3 cellular contexts compared by ENCODE assay signal in the genomic region with DNA sequence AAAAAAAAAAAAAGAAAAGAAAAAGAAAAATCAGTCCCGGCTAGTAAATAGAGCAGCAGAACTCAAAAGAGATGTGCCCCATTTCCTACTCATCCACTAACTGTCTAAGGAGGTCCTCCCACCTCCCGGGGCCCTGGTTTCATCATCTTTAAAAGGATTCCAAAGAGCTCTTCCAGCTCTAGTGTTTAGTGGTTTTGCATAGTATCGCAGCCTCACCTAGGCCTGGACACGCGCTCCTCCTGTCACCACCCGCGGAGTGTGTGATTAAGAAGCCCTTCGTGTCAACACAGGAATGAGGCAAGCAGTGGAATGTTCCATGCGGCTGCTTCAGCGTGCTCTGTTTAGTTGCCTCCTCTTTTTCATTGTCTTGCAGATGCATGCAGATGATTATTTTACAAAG.
TF ChIP-seq lines count a peak whose summit lies in the region.

No MANE protein-coding gene starts in this region.

TF ChIP-seq in HepG2, 621 proteins besides CTCF, POLR2A, EP300 and RAD21 (continues in another document):
- TF ChIP-seq SMARCE1 (IDR thresholded peaks at IDR 0.05; ENCODE audit: borderline replicate concordance) (no peak), ZNF572 (CRISPR knock-in tag; IDR thresholded peaks at IDR 0.05) (no peak), AGO2 (optimal IDR thresholded peaks at IDR 0.05; ENCODE audit: low read depth, low read length) (no peak), SRSF1 (optimal IDR thresholded peaks at IDR 0.05; ENCODE audit: low read depth, low read length) (no peak), ESRRA (CRISPR knock-in tag; IDR thresholded peaks at IDR 0.05; ENCODE audit: low read depth) (no peak), NFIB (CRISPR knock-in tag; IDR thresholded peaks at IDR 0.05; ENCODE audit: borderline replicate concordance) (no peak), PATZ1 (CRISPR knock-in tag; IDR thresholded peaks at IDR 0.05) (no peak), NAIF1 (CRISPR knock-in tag; IDR thresholded peaks at IDR 0.05; ENCODE audit: borderline replicate concordance) (no peak), ZNF234 (CRISPR knock-in tag; conservative IDR thresholded peaks at IDR 0.05) (no peak), MXI1 (IDR thresholded peaks at IDR 0.05; ENCODE audit: borderline replicate concordance, low read depth, low read length) (no peak)
- TF ChIP-seq, protein P1, sequence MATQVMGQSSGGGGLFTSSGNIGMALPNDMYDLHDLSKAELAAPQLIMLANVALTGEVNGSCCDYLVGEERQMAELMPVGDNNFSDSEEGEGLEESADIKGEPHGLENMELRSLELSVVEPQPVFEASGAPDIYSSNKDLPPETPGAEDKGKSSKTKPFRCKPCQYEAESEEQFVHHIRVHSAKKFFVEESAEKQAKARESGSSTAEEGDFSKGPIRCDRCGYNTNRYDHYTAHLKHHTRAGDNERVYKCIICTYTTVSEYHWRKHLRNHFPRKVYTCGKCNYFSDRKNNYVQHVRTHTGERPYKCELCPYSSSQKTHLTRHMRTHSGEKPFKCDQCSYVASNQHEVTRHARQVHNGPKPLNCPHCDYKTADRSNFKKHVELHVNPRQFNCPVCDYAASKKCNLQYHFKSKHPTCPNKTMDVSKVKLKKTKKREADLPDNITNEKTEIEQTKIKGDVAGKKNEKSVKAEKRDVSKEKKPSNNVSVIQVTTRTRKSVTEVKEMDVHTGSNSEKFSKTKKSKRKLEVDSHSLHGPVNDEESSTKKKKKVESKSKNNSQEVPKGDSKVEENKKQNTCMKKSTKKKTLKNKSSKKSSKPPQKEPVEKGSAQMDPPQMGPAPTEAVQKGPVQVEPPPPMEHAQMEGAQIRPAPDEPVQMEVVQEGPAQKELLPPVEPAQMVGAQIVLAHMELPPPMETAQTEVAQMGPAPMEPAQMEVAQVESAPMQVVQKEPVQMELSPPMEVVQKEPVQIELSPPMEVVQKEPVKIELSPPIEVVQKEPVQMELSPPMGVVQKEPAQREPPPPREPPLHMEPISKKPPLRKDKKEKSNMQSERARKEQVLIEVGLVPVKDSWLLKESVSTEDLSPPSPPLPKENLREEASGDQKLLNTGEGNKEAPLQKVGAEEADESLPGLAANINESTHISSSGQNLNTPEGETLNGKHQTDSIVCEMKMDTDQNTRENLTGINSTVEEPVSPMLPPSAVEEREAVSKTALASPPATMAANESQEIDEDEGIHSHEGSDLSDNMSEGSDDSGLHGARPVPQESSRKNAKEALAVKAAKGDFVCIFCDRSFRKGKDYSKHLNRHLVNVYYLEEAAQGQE (IDR thresholded peaks at IDR 0.05; ENCODE audit: borderline replicate concordance in 1 of 2, low read depth in 1 of 2, low read length in 2 of 2): no peak
- TF ChIP-seq, protein P2, sequence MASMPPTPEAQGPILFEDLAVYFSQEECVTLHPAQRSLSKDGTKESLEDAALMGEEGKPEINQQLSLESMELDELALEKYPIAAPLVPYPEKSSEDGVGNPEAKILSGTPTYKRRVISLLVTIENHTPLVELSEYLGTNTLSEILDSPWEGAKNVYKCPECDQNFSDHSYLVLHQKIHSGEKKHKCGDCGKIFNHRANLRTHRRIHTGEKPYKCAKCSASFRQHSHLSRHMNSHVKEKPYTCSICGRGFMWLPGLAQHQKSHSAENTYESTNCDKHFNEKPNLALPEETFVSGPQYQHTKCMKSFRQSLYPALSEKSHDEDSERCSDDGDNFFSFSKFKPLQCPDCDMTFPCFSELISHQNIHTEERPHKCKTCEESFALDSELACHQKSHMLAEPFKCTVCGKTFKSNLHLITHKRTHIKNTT (CRISPR knock-in tag; IDR thresholded peaks at IDR 0.05): no peak

TF ChIP-seq in WTC11, 78 proteins besides CTCF, POLR2A, EP300 and RAD21:
- TF ChIP-seq GRHL2 (CRISPR knock-in tag; IDR thresholded peaks at IDR 0.05; ENCODE audit: insufficient replicate concordance, severe bottlenecking) (no peak), PRRX2 (CRISPR knock-in tag; IDR thresholded peaks at IDR 0.05) (no peak), FOXK1 (CRISPR knock-in tag; IDR thresholded peaks at IDR 0.05) (peak; percentile 70; the same call in 1 of the 2 replicates), ZNF532 (CRISPR knock-in tag; IDR thresholded peaks at IDR 0.05; ENCODE audit: borderline replicate concordance) (peak; percentile 46; the same call in 1 of the 2 replicates), JAZF1 (CRISPR knock-in tag; IDR thresholded peaks at IDR 0.05) (no peak), TP53 (CRISPR knock-in tag; IDR thresholded peaks at IDR 0.05) (0 out of 2 replicates have a peak, but pooled peaks have one; percentile 32), IRF2 (CRISPR knock-in tag; IDR thresholded peaks at IDR 0.05; ENCODE audit: borderline replicate concordance, low read depth) (no peak), TEAD1 (CRISPR knock-in tag; IDR thresholded peaks at IDR 0.05) (peak; percentile 52; the same call in 1 of the 2 replicates), FOXP1 (CRISPR knock-in tag; IDR thresholded peaks at IDR 0.05; ENCODE audit: borderline replicate concordance) (no peak), ESRRA (CRISPR knock-in tag; IDR thresholded peaks at IDR 0.05; ENCODE audit: borderline replicate concordance) (no peak)
- TF ChIP-seq, protein P3, sequence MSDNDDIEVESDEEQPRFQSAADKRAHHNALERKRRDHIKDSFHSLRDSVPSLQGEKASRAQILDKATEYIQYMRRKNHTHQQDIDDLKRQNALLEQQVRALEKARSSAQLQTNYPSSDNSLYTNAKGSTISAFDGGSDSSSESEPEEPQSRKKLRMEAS (CRISPR knock-in tag; IDR thresholded peaks at IDR 0.05): peak; percentile 79; the same call in 1 of the 2 replicates

TF ChIP-seq in SK-N-SH, 30 proteins besides CTCF, POLR2A, EP300 and RAD21:
- TF ChIP-seq JUND (IDR thresholded peaks at IDR 0.05): no peak
- TF ChIP-seq NRF1 (IDR thresholded peaks at IDR 0.05; ENCODE audit: low read depth, low read length): no peak
- TF ChIP-seq FOSL2 (IDR thresholded peaks at IDR 0.05; ENCODE audit: borderline replicate concordance, low read depth): no peak
- TF ChIP-seq CHD2 (IDR thresholded peaks at IDR 0.05; ENCODE audit: low read length, partially characterized antibody): no peak
- TF ChIP-seq RCOR1 (IDR thresholded peaks at IDR 0.05; ENCODE audit: low read length): no peak
- no peak for TF ChIP-seq YY1 (IDR thresholded peaks at IDR 0.05; ENCODE audit: low read depth)
- no peak for TF ChIP-seq ELF1 (IDR thresholded peaks at IDR 0.05)
- TF ChIP-seq USF2 (IDR thresholded peaks at IDR 0.05; ENCODE audit: borderline replicate concordance, low read depth, low read length): no peak
- no peak for TF ChIP-seq ZBTB33 (IDR thresholded peaks at IDR 0.05; ENCODE audit: borderline replicate concordance, low read depth)
- no peak for TF ChIP-seq IRF3 (IDR thresholded peaks at IDR 0.05; ENCODE audit: low read depth, low read length)
- TF ChIP-seq EZH2phosphoT487 (IDR thresholded peaks at IDR 0.05; ENCODE audit: borderline replicate concordance, low read depth): no peak
- TF ChIP-seq, protein P3 (IDR thresholded peaks at IDR 0.05; ENCODE audit: low read depth): no peak
- TF ChIP-seq SIN3A (IDR thresholded peaks at IDR 0.05; ENCODE audit: borderline replicate concordance, low read depth, low read length): no peak
- no peak for TF ChIP-seq TCF12 (IDR thresholded peaks at IDR 0.05)
